8 cellular contexts compared by ENCODE assay signal in the genomic region with DNA sequence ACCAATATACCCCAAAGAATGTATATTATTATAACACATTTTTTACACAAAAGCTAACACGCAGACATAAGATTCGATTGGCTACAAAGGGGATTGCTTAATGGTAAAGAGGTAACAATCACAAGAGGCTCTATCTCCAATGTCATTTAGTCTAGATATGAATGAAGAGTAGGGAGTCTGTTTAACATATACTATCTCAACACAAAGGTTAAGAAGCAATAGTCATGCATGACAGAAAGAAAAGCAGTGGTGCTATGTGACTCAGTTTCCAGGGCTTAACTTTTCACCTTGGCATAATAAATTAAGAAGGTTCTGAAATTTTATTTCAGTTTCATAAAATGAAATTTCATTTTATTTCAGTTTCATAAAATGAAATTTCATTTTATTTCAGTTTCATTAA.
"Had no signal": no experiment of that assay in that cellular context is flagged by ENCODE, and none has a peak within 500 bp of the region (broad histone marks: within the 10 kb centered on the region; RNA-seq: fewer than 3 reads in every experiment).

No MANE protein-coding gene starts in this region.

- ATAC-seq: GM23338, HCT116 had no signal

- H3K4me3 Mint-ChIP-seq: GM23338, H9, HFFc6 had no signal

- H3K9me3 Mint-ChIP-seq: GM23338, H9, HFFc6 had no signal

- DNase-seq: GM23248, GOT3, H7, H9, HCEC 1CT, HFFc6 had no signal

- H3K27ac Mint-ChIP-seq: GM23338, H9, HFFc6 had no signal
